ENCODE assay signal across 1 cellular context in genomic region chr15:74133703-74134386, GRCh38.
TF ChIP-seq lines count a peak whose summit lies in the region.

No MANE protein-coding gene starts in this region.

TF ChIP-seq in neural cell, 6 proteins besides CTCF, POLR2A, EP300 and RAD21:
- TF ChIP-seq SMC3 (conservative IDR thresholded peaks at IDR 0.05; ENCODE audit: poor library complexity), result no peak
- TF ChIP-seq, protein P1, sequence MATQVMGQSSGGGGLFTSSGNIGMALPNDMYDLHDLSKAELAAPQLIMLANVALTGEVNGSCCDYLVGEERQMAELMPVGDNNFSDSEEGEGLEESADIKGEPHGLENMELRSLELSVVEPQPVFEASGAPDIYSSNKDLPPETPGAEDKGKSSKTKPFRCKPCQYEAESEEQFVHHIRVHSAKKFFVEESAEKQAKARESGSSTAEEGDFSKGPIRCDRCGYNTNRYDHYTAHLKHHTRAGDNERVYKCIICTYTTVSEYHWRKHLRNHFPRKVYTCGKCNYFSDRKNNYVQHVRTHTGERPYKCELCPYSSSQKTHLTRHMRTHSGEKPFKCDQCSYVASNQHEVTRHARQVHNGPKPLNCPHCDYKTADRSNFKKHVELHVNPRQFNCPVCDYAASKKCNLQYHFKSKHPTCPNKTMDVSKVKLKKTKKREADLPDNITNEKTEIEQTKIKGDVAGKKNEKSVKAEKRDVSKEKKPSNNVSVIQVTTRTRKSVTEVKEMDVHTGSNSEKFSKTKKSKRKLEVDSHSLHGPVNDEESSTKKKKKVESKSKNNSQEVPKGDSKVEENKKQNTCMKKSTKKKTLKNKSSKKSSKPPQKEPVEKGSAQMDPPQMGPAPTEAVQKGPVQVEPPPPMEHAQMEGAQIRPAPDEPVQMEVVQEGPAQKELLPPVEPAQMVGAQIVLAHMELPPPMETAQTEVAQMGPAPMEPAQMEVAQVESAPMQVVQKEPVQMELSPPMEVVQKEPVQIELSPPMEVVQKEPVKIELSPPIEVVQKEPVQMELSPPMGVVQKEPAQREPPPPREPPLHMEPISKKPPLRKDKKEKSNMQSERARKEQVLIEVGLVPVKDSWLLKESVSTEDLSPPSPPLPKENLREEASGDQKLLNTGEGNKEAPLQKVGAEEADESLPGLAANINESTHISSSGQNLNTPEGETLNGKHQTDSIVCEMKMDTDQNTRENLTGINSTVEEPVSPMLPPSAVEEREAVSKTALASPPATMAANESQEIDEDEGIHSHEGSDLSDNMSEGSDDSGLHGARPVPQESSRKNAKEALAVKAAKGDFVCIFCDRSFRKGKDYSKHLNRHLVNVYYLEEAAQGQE (IDR thresholded peaks at IDR 0.05; ENCODE audit: borderline replicate concordance), result peak; percentile 5
TF ChIP-seq in neural cell: peak in this region for 1.
